In the genomic region with DNA sequence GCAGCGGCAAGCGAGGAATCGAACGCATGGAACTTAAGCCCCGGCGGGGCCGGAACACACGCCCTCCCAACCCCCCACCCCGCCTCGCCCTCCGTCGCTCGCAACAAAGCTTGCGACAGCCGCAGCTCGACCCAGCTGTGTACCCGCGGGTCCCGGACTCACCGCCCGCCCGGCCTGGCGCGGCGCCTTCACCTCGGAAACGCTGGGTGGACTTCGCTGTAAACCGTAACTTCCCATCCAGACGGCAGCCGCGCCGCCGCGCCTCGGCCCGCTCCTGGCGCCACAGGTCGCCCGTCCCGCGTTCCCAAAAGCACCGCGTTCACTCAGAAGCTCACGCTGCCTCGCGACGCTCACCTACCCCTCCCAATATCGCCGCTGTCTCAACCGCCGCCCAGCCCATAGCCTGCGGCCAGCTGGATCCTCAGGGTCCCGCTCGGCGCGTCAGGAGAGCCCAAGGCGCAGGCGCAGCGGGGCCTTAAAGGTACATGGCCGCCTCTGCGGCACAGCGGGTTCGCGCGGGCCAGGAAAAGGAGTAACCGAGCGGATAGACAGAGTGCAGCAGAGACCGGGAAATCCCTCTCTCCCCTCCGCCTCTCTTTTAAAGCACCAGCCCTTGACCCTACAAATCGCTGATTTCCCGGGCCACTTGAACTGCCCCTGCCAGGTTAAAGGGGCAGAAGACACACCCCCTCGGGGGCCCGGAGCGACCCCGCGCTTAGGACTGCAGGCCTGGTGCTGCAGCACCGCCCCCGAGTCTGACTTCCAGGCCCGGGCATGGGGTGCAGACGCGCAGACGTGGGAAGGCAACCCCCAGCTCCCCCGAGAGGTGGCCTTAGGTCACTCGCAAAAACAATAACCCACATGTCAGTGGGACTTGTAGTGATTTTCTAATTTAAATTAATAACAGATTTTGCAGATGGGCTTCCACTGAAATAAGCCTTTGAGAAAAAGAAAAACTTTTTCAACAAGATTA, we compare ENCODE assay signal across 8 cellular contexts. TPM values are rescaled to one million over a fixed set of nuclear protein-coding genes. Genes with fewer than 3 reads are reported as not detected.
DNase-seq lines count a peak whose midpoint lies in the region; TF ChIP-seq lines count a peak whose summit lies in the region.
"Not testable (repeated sequence)": the region's sequence is repeated elsewhere in the genome, so short reads cannot be mapped to it uniquely, and the experiment has no call there.

A gene with protein sequence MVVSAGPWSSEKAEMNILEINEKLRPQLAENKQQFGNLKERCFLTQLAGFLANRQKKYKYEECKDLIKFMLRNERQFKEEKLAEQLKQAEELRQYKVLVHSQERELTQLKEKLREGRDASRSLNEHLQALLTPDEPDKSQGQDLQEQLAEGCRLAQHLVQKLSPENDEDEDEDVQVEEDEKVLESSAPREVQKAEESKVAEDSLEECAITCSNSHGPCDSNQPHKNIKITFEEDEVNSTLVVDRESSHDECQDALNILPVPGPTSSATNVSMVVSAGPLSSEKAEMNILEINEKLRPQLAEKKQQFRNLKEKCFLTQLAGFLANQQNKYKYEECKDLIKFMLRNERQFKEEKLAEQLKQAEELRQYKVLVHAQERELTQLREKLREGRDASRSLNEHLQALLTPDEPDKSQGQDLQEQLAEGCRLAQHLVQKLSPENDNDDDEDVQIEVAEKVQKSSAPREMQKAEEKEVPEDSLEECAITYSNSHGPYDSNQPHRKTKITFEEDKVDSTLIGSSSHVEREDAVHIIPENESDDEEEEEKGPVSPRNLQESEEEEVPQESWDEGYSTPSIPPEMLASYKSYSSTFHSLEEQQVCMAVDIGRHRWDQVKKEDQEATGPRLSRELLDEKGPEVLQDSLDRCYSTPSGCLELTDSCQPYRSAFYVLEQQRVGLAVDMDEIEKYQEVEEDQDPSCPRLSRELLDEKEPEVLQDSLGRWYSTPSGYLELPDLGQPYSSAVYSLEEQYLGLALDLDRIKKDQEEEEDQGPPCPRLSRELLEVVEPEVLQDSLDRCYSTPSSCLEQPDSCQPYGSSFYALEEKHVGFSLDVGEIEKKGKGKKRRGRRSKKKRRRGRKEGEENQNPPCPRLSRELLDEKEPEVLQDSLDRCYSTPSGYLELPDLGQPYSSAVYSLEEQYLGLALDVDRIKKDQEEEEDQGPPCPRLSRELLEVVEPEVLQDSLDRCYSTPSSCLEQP (N-terminal part only) (minus strand): TSS at position 443 of the 973 bp plus-strand sequence. CDS start 21,412 bp downstream, outside the sequence.

- peak within 1 kb of the TSS; percentile 94 for H3K4me3 Mint-ChIP-seq in HFFc6

- TF ChIP-seq POLR2A in adrenal gland (IDR thresholded peaks at IDR 0.05), result peak in 1 of 2 donors; percentile 68
- TF ChIP-seq POLR2A in suprapubic skin (IDR thresholded peaks at IDR 0.05), result peak in 1 of 2 donors; percentile 48

- H3K9me3 Mint-ChIP-seq in HFFc6, result not testable (repeated sequence)

- H3K36me3 ChIP-seq in adrenal gland (replicated peaks in 1 of 2); cardiac muscle cell; parathyroid adenoma (ENCODE audit: control insufficient read depth, insufficient read depth, low read length); suprapubic skin: not testable (repeated sequence)

- TF ChIP-seq CTCF in HFFc6 (IDR thresholded peaks at IDR 0.05); adrenal gland (IDR thresholded peaks at IDR 0.05); cardiac muscle cell (IDR thresholded peaks at IDR 0.05; ENCODE audit: low read depth, low read length); parathyroid adenoma (IDR thresholded peaks at IDR 0.05); suprapubic skin (IDR thresholded peaks at IDR 0.05): not testable (repeated sequence)

- TF ChIP-seq EP300 in suprapubic skin (IDR thresholded peaks at IDR 0.05), result not testable (repeated sequence)

- H2AFZ ChIP-seq in parathyroid adenoma, result peak within 1 kb of the TSS; percentile 60

- H3K4me1 Mint-ChIP-seq in HFFc6 (ENCODE audit: low read depth), result not testable (repeated sequence)

- not testable (repeated sequence) for H3K36me3 Mint-ChIP-seq in HFFc6 (ENCODE audit: low read depth)

- intact Hi-C loops in adrenal gland (cut with DNase I), result not testable (repeated sequence)

- H3K27ac Mint-ChIP-seq in HFFc6, result peak within 1 kb of the TSS; percentile 94

- DNase-seq in HFFc6 (peak; percentile 26), M059J (ENCODE audit: low read depth) (peak; percentile 61), T-helper 2 cell (peak in 4 of 5 experiments; percentile 29 to 48 (median 38)), adrenal gland (peak; percentile 40 to 73 (median 66)), cardiac muscle cell (ENCODE audit: low read depth in 1 of 2, low spot score in 1 of 2) (peak; percentile 54 to 61), suprapubic skin (ENCODE audit: low spot score in 2 of 2) (peak in 1 of 2 donors; percentile 67)

- H3K4me3 ChIP-seq in GM08714 (ENCODE audit: low read length) (peak within 1 kb of the TSS; percentile 67; the same call in 1 of the 2 replicates), adrenal gland (peak within 1 kb of the TSS in 2 of 4 donors; percentile 37 to 41), cardiac muscle cell (peak within 1 kb of the TSS; percentile 47), suprapubic skin (peak within 1 kb of the TSS; percentile 54)
- H3K4me3 ChIP-seq in parathyroid adenoma (ENCODE audit: low read depth, low read length), result not testable (repeated sequence)

- not testable (repeated sequence) for H3K79me2 ChIP-seq in parathyroid adenoma

- not testable (repeated sequence) for H3K27me3 ChIP-seq in adrenal gland; cardiac muscle cell; parathyroid adenoma (ENCODE audit: control insufficient read depth, insufficient read depth, low read length); suprapubic skin

- H3K27me3 Mint-ChIP-seq in HFFc6 (ENCODE audit: insufficient read depth), result not testable (repeated sequence)

- H3K9me3 ChIP-seq in adrenal gland (replicated peaks in 1 of 3); cardiac muscle cell (ENCODE audit: low read depth); parathyroid adenoma (ENCODE audit: control insufficient read depth, low read length); suprapubic skin: not testable (repeated sequence)

- peak within 1 kb of the TSS in 3 of 5 donors; percentile 60 to 76 (median 66) for H3K27ac ChIP-seq in adrenal gland
- peak within 1 kb of the TSS; percentile 62 for H3K27ac ChIP-seq in cardiac muscle cell
- H3K27ac ChIP-seq in parathyroid adenoma, result not testable (repeated sequence)
- peak within 1 kb of the TSS; percentile 63 for H3K27ac ChIP-seq in suprapubic skin

- WGBS in adrenal gland, 4 donors, result 0 to 1% methylated on average over 26 to 36 of the region's 85 CpGs; no CpG with 5 or more reads in 2 of the 4 donors
- no CpG with 5 or more reads among the region's 85 CpGs for WGBS in suprapubic skin

- not testable (repeated sequence) for H3K9ac ChIP-seq in parathyroid adenoma

- H3K4me2 ChIP-seq in parathyroid adenoma (ENCODE audit: low read length), result not testable (repeated sequence)

- not testable (repeated sequence) for H3K4me1 ChIP-seq in adrenal gland (replicated peaks in 1 of 2); cardiac muscle cell (ENCODE audit: low read depth); parathyroid adenoma; suprapubic skin

RNA-seq across cellular contexts. Expression of the gene that starts here (rescaled TPM):
- 10 to 100 TPM; 15.3 to 18.5 (median 17.0) TPM for total RNA-seq in HFFc6 (2021; fragmentation: NEBNext Ultra II Directional; extraction: Animal tissue kit (Norgen Biotek cat#: 25700))
- total RNA-seq in M059J (2014; rRNA removed; shearing (Covaris generic)), result 13.5 and 18.8 TPM in 2 replicates
- total RNA-seq in adrenal gland (10 to 100 TPM in 6 of 8 donors, 1 to 10 TPM in 2; 6.6 to 15.6 (median 11.6) TPM), cardiac muscle cell (12.7 and 13.6 TPM in 2 replicates), suprapubic skin (10 to 100 TPM in 2 of 4 donors, 1 to 10 TPM in 2; 8.0 to 22.3 (median 10.4) TPM)
- polyA plus RNA-seq in adrenal gland (10 to 100 TPM in 2 of 3 donors, 1 to 10 TPM in 1; 8.6 to 11.9 (median 11.1) TPM), cardiac muscle cell (12.0 and 18.1 TPM in 2 replicates)
